Comparison of ENCODE assay signal across 20 cellular contexts in genomic region chr6:34760108-34760507, GRCh38. TPM values are rescaled to one million over a fixed set of nuclear protein-coding genes. Genes with fewer than 3 reads are reported as not detected.
DNase-seq lines count a peak whose midpoint lies in the region; ATAC-seq and TF ChIP-seq lines count a peak whose summit lies in the region.
"Had no signal": no experiment of that assay in that cellular context is flagged by ENCODE, and none has a peak within 500 bp of the region (broad histone marks: within the 10 kb centered on the region; RNA-seq: fewer than 3 reads in every experiment).

No MANE protein-coding gene starts in this region.

- H3K27ac ChIP-seq in endodermal cell (ENCODE audit: low read depth, low read length): no peak overlapping the region
- H3K27ac ChIP-seq: BLaER1 treated with 17β-estradiol and CSF1 and Interleukin-3, amounts not matched to agents 10 nM and 100 nM; GM23248; HL-60 had no signal

- H4K20me1 ChIP-seq in Loucy (ENCODE audit: insufficient read depth, low read length, poor library complexity, severe bottlenecking): peaks cover 36% of the 10 kb centered on the region

- H3K4me3 ChIP-seq in Loucy (ENCODE audit: low read length, poor library complexity, severe bottlenecking): no peak overlapping the region
- no peak overlapping the region for H3K4me3 ChIP-seq in endodermal cell (ENCODE audit: low read length)
- H3K4me3 ChIP-seq: BLaER1 treated with 17β-estradiol and CSF1 and Interleukin-3, amounts not matched to agents 10 nM and 100 nM; GM12878; GM23248 had no signal

- H3K4me2 ChIP-seq in Loucy (ENCODE audit: low read depth, low read length, poor library complexity, severe bottlenecking): peak overlapping the region; percentile 100

- TF ChIP-seq CTCF in Loucy (conservative IDR thresholded peaks at IDR 0.05; ENCODE audit: low read length): no peak
- no peak for TF ChIP-seq CTCF in endodermal cell (conservative IDR thresholded peaks at IDR 0.05)
- no peak for TF ChIP-seq CTCF in nephron (IDR thresholded peaks at IDR 0.05; ENCODE audit: unreplicated experiment in 3 of 3)

- H3K9me3 ChIP-seq in Loucy (ENCODE audit: insufficient read depth, low read depth, low read length): no peaks in the 10 kb centered on the region
- no peaks in the 10 kb centered on the region for H3K9me3 ChIP-seq in endodermal cell (ENCODE audit: control insufficient read depth, low read length)
- H3K9me3 ChIP-seq: BLaER1 treated with 17β-estradiol and CSF1 and Interleukin-3, amounts not matched to agents 10 nM and 100 nM had no signal

- ATAC-seq in left ventricle myocardium superior: peak; percentile 52
- ATAC-seq in HG03442 (IDR thresholded peaks at IDR 0.05; ENCODE audit: unreplicated experiment): no peak
- ATAC-seq: GM12878 had no signal

- no peaks in the 10 kb centered on the region for H3K9me2 ChIP-seq in Loucy (replicated peaks; ENCODE audit: low read depth, low read length)

- no peaks in the 10 kb centered on the region for H3K9me3 Mint-ChIP-seq in endodermal cell
- no peaks in the 10 kb centered on the region for H3K9me3 Mint-ChIP-seq in nephron
- H3K9me3 Mint-ChIP-seq: CD4-positive, CD25-positive, alpha-beta regulatory T cell; CD8-positive, alpha-beta memory T cell had no signal

- H3K27me3 Mint-ChIP-seq in endodermal cell (ENCODE audit: insufficient read depth) (no peaks in the 10 kb centered on the region), nephron (ENCODE audit: low read depth) (no peaks in the 10 kb centered on the region)
- H3K27me3 Mint-ChIP-seq: B cell; CD4-positive, CD25-positive, alpha-beta regulatory T cell; CD8-positive, alpha-beta memory T cell had no signal

- H3F3A ChIP-seq in Loucy (ENCODE audit: low read depth): no peaks in the 10 kb centered on the region; the same call in 1 of the 2 replicates

- DNase-seq in endodermal cell (no peak), left ventricle myocardium superior (peak; percentile 50), NCI-H1930 (lab: John Stamatoyannopoulos, UW) (no peak), epidermal melanocyte (ENCODE audit: insufficient read length, low spot score) (no peak)
- DNase-seq: CD4-positive, CD25-positive, alpha-beta regulatory T cell; CD8-positive, alpha-beta memory T cell; COR-L47; DMS 273 treated with DMSO at 0.1 percent for 48 hours; DMS53; DND-41; EL; GM23248; HCEC 1CT had no signal

- peaks cover 62% of the 10 kb centered on the region for H3K79me2 ChIP-seq in Loucy (ENCODE audit: insufficient read depth, low read length)

- H3K4me3 Mint-ChIP-seq in endodermal cell (no peak overlapping the region), nephron (peak overlapping the region in 2 of 3 experiments; percentile 32 to 58)

- H3K4me1 Mint-ChIP-seq in endodermal cell: no peaks in the 10 kb centered on the region
- H3K4me1 Mint-ChIP-seq in nephron: no peaks in the 10 kb centered on the region

- H3K36me3 ChIP-seq in Loucy (ENCODE audit: insufficient read depth, low read length): peaks cover 17% of the 10 kb centered on the region; the same call in 1 of the 2 replicates
- H3K36me3 ChIP-seq in endodermal cell (ENCODE audit: control insufficient read depth, insufficient read depth, low read length): peaks cover 33% of the 10 kb centered on the region

- H3K4me1 ChIP-seq in Loucy (ENCODE audit: insufficient read depth, low read length, poor library complexity, severe bottlenecking): peaks cover 17% of the 10 kb centered on the region
- H3K4me1 ChIP-seq in endodermal cell (ENCODE audit: control insufficient read depth, insufficient read depth, low read length): no peaks in the 10 kb centered on the region

- H3K9ac ChIP-seq in Loucy (ENCODE audit: low read depth, low read length, poor library complexity, severe bottlenecking) (peak overlapping the region; percentile 46), endodermal cell (ENCODE audit: extremely low read depth, low read length, poor library complexity, severe bottlenecking) (no peak overlapping the region)
- H3K9ac ChIP-seq: GM23248 had no signal

- peaks cover 22% of the 10 kb centered on the region for H3K36me3 Mint-ChIP-seq in endodermal cell (ENCODE audit: low read depth)
- peaks cover 23% of the 10 kb centered on the region for H3K36me3 Mint-ChIP-seq in nephron (ENCODE audit: low read depth)

- 94 to 98% methylated on average over 6 to 8 of the region's 8 CpGs for WGBS in endodermal cell (ENCODE audit: insufficient coverage in 1 of 2, insufficient read length in 1 of 2), 2 experiments

- H3K27me3 ChIP-seq in Loucy (ENCODE audit: insufficient read depth, low read length, poor library complexity, severe bottlenecking) (no peaks in the 10 kb centered on the region), endodermal cell (ENCODE audit: control insufficient read depth, insufficient read depth, low read length, poor library complexity, severe bottlenecking) (no peaks in the 10 kb centered on the region)
- H3K27me3 ChIP-seq: BLaER1 treated with 17β-estradiol and CSF1 and Interleukin-3, amounts not matched to agents 10 nM and 100 nM had no signal

- intact Hi-C loops in left ventricle myocardium superior (cut with micrococcal nuclease): no loop called here

- H3K27ac Mint-ChIP-seq in endodermal cell: peak overlapping the region; percentile 52
- no peak overlapping the region for H3K27ac Mint-ChIP-seq in nephron
- H3K27ac Mint-ChIP-seq: B cell had no signal

- H2AFZ ChIP-seq in Loucy (ENCODE audit: low read length): no peak overlapping the region
- H2AFZ ChIP-seq: GM23248 had no signal

RNA-seq across cellular contexts. Expression of gene SNRPC, which starts 2.8 kb away (rescaled TPM):
- 100 to 1,000 TPM; 150 to 159 TPM for total RNA-seq in endodermal cell
- polyA plus RNA-seq in endodermal cell (2013, experiment 1 of 2): 237 TPM
- polyA plus RNA-seq in endodermal cell (2013, experiment 2 of 2): 240 TPM
- total RNA-seq in left ventricle myocardium superior: 173 TPM

RNA-seq across cellular contexts. Expression of gene BLTP3A, which starts 31.8 kb away (rescaled TPM):
- total RNA-seq in endodermal cell (10 to 100 TPM; 18.6 to 22.5 TPM), left ventricle myocardium superior (19.6 TPM)
- polyA plus RNA-seq in endodermal cell (2013, experiment 1 of 2): 12.5 TPM
- 11.3 TPM for polyA plus RNA-seq in endodermal cell (2013, experiment 2 of 2)
